Comparison of ENCODE assay signal across 8 cellular contexts in the genomic region with DNA sequence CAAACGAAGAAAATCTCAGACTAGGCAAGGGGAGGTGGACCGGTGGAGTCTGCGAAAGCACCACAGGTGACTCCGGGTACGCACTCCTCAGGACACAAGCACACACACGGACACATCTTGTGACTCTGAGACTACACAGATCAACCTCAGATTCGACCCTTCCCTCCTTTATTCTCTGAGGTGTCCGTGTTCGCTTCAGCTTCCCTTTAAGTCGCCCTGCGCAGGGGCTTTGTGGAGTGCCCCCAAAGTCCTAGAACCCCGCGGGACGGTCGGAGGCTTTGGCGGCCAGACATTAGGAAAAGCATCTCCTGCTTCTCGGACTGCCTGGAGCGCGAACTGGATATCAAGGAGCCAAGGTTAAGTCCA. TPM values are rescaled to one million over a fixed set of nuclear protein-coding genes. Genes with fewer than 3 reads are reported as not detected.
DNase-seq lines count a peak whose midpoint lies in the region; ATAC-seq and TF ChIP-seq lines count a peak whose summit lies in the region.

No MANE protein-coding gene starts in this region.

- H3K27ac Mint-ChIP-seq in activated T-helper 1 cell treated with anti-CD3 and anti-CD28 coated beads, Interleukin-12 subunit alpha, Interleukin-12 subunit beta, Interleukin-2, Interleukin-4 antibody, amounts not matched to agents 30 ng/mL and 10 ng/mL and 1 ng/mL, durations not matched to agents 14 hours and 24 hours and 36 hours: no peak overlapping the region
- H3K27ac Mint-ChIP-seq in stimulated activated naive CD8-positive, alpha-beta T cell treated with anti-CD3 and anti-CD28 coated beads, Interleukin-15, amount 100 ng/mL, for 72 hours: no peak overlapping the region

- no peak for ATAC-seq in stimulated activated naive CD8-positive, alpha-beta T cell treated with anti-CD3 and anti-CD28 coated beads, Interleukin-15, amount 100 ng/mL, for 72 hours
- no peak for ATAC-seq in HG03135 (IDR thresholded peaks at IDR 0.05; ENCODE audit: unreplicated experiment)

- intact Hi-C loops in activated T-helper 1 cell treated with anti-CD3 and anti-CD28 coated beads, Interleukin-12 subunit alpha, Interleukin-12 subunit beta, Interleukin-2, Interleukin-4 antibody, amounts not matched to agents 30 ng/mL and 10 ng/mL and 1 ng/mL, durations not matched to agents 14 hours and 24 hours and 36 hours (cut with micrococcal nuclease): loop anchor here (5.0 kb wide), 1 partner anchor 254 kb away; a partner anchor contains a TSS

- H3K27ac ChIP-seq in HL-60 (replicated peaks) (peak overlapping the region; percentile 91), layer of hippocampus (ENCODE audit: low read depth, low read length) (peak overlapping the region; percentile 69)

- H3K4me3 ChIP-seq in HL-60 (replicated peaks; ENCODE audit: insufficient read depth, low read length): peak overlapping the region; percentile 72

- TF ChIP-seq CTCF in HL-60 (IDR thresholded peaks at IDR 0.05; ENCODE audit: insufficient read depth, low read length): no peak

- H3K9me3 Mint-ChIP-seq in activated T-helper 1 cell treated with anti-CD3 and anti-CD28 coated beads, Interleukin-12 subunit alpha, Interleukin-12 subunit beta, Interleukin-2, Interleukin-4 antibody, amounts not matched to agents 30 ng/mL and 10 ng/mL and 1 ng/mL, durations not matched to agents 14 hours and 24 hours and 36 hours: no peaks in the 10 kb centered on the region
- H3K9me3 Mint-ChIP-seq in stimulated activated naive CD8-positive, alpha-beta T cell treated with anti-CD3 and anti-CD28 coated beads, Interleukin-15, amount 100 ng/mL, for 72 hours: no peaks in the 10 kb centered on the region

- peaks cover 46% of the 10 kb centered on the region for H3K27me3 Mint-ChIP-seq in activated T-helper 1 cell treated with anti-CD3 and anti-CD28 coated beads, Interleukin-12 subunit alpha, Interleukin-12 subunit beta, Interleukin-2, Interleukin-4 antibody, amounts not matched to agents 30 ng/mL and 10 ng/mL and 1 ng/mL, durations not matched to agents 14 hours and 24 hours and 36 hours (ENCODE audit: insufficient read depth)
- H3K27me3 Mint-ChIP-seq in stimulated activated naive CD8-positive, alpha-beta T cell treated with anti-CD3 and anti-CD28 coated beads, Interleukin-15, amount 100 ng/mL, for 72 hours: peaks cover 81% of the 10 kb centered on the region

- H3K4me1 Mint-ChIP-seq in activated T-helper 1 cell treated with anti-CD3 and anti-CD28 coated beads, Interleukin-12 subunit alpha, Interleukin-12 subunit beta, Interleukin-2, Interleukin-4 antibody, amounts not matched to agents 30 ng/mL and 10 ng/mL and 1 ng/mL, durations not matched to agents 14 hours and 24 hours and 36 hours (ENCODE audit: low read depth): no peaks in the 10 kb centered on the region
- H3K4me1 Mint-ChIP-seq in stimulated activated naive CD8-positive, alpha-beta T cell treated with anti-CD3 and anti-CD28 coated beads, Interleukin-15, amount 100 ng/mL, for 72 hours: peaks cover 17% of the 10 kb centered on the region

- H3K36me3 Mint-ChIP-seq in activated T-helper 1 cell treated with anti-CD3 and anti-CD28 coated beads, Interleukin-12 subunit alpha, Interleukin-12 subunit beta, Interleukin-2, Interleukin-4 antibody, amounts not matched to agents 30 ng/mL and 10 ng/mL and 1 ng/mL, durations not matched to agents 14 hours and 24 hours and 36 hours (ENCODE audit: low read depth): no peaks in the 10 kb centered on the region

- H3K27me3 ChIP-seq in HL-60 (ENCODE audit: insufficient read depth, poor library complexity, severe bottlenecking) (no peaks in the 10 kb centered on the region), layer of hippocampus (ENCODE audit: control insufficient read depth, insufficient read depth, low read length) (no peaks in the 10 kb centered on the region)

- DNase-seq in HL-60 (ENCODE audit: low read depth in 1 of 2, low spot score in 1 of 2) (no peak), NOMO-1 treated with dmso at 0.1 percent for 144 hours (lab: John Stamatoyannopoulos, UW; ENCODE audit: unreplicated experiment) (no peak), OCI-M2 (lab: John Stamatoyannopoulos, UW; ENCODE audit: unreplicated experiment) (no peak), HCEC 1CT (no peak)
- DNase-seq in activated T-helper 1 cell treated with anti-CD3 and anti-CD28 coated beads, Interleukin-12 subunit alpha, Interleukin-12 subunit beta, Interleukin-2, Interleukin-4 antibody, amounts not matched to agents 30 ng/mL and 10 ng/mL and 1 ng/mL, durations not matched to agents 14 hours and 24 hours and 36 hours (ENCODE audit: low spot score): no peak
- no peak for DNase-seq in stimulated activated naive CD8-positive, alpha-beta T cell treated with anti-CD3 and anti-CD28 coated beads, Interleukin-15, amount 100 ng/mL, for 72 hours

- H3K4me3 Mint-ChIP-seq in activated T-helper 1 cell treated with anti-CD3 and anti-CD28 coated beads, Interleukin-12 subunit alpha, Interleukin-12 subunit beta, Interleukin-2, Interleukin-4 antibody, amounts not matched to agents 30 ng/mL and 10 ng/mL and 1 ng/mL, durations not matched to agents 14 hours and 24 hours and 36 hours: peak overlapping the region; percentile 13
- peak overlapping the region; percentile 42 to 71 for H3K4me3 Mint-ChIP-seq in stimulated activated naive CD8-positive, alpha-beta T cell treated with anti-CD3 and anti-CD28 coated beads, Interleukin-15, amount 100 ng/mL, for 72 hours

RNA-seq across cellular contexts. Expression of a gene that starts 0.8 kb away (rescaled TPM):
- 0.26 and 1.4 TPM in 2 replicates for total RNA-seq in activated T-helper 1 cell treated with anti-CD3 and anti-CD28 coated beads, Interleukin-12 subunit alpha, Interleukin-12 subunit beta, Interleukin-2, Interleukin-4 antibody, amounts not matched to agents 30 ng/mL and 10 ng/mL and 1 ng/mL, durations not matched to agents 14 hours and 24 hours and 36 hours
